In genomic region chr3:27360113-27361078, GRCh38 we compare ENCODE assay signal across 1 cellular context.
TF ChIP-seq lines count a peak whose summit lies in the region.

No MANE protein-coding gene starts in this region.

TF ChIP-seq in HepG2, 621 proteins besides CTCF, POLR2A, EP300 and RAD21 (continued from another document and continues in another):
- peak; percentile 76; the same call in 1 of the 2 replicates for TF ChIP-seq ARID4A (CRISPR knock-in tag; IDR thresholded peaks at IDR 0.05; ENCODE audit: borderline replicate concordance)
- TF ChIP-seq, protein P1, sequence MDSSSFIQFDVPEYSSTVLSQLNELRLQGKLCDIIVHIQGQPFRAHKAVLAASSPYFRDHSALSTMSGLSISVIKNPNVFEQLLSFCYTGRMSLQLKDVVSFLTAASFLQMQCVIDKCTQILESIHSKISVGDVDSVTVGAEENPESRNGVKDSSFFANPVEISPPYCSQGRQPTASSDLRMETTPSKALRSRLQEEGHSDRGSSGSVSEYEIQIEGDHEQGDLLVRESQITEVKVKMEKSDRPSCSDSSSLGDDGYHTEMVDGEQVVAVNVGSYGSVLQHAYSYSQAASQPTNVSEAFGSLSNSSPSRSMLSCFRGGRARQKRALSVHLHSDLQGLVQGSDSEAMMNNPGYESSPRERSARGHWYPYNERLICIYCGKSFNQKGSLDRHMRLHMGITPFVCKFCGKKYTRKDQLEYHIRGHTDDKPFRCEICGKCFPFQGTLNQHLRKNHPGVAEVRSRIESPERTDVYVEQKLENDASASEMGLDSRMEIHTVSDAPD (CRISPR knock-in tag; IDR thresholded peaks at IDR 0.05) = peak; percentile 82; the same call in 1 of the 2 replicates
- TF ChIP-seq, protein P2, sequence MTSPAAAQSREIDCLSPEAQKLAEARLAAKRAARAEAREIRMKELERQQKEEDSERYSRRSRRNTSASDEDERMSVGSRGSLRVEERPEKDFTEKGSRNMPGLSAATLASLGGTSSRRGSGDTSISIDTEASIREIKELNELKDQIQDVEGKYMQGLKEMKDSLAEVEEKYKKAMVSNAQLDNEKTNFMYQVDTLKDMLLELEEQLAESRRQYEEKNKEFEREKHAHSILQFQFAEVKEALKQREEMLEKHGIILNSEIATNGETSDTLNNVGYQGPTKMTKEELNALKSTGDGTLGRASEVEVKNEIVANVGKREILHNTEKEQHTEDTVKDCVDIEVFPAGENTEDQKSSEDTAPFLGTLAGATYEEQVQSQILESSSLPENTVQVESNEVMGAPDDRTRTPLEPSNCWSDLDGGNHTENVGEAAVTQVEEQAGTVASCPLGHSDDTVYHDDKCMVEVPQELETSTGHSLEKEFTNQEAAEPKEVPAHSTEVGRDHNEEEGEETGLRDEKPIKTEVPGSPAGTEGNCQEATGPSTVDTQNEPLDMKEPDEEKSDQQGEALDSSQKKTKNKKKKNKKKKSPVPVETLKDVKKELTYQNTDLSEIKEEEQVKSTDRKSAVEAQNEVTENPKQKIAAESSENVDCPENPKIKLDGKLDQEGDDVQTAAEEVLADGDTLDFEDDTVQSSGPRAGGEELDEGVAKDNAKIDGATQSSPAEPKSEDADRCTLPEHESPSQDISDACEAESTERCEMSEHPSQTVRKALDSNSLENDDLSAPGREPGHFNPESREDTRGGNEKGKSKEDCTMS (CRISPR knock-in tag; conservative IDR thresholded peaks at IDR 0.05) = no peak
- no peak for TF ChIP-seq ZNF333 (CRISPR knock-in tag; IDR thresholded peaks at IDR 0.05; ENCODE audit: borderline replicate concordance)
- TF ChIP-seq, protein P3, sequence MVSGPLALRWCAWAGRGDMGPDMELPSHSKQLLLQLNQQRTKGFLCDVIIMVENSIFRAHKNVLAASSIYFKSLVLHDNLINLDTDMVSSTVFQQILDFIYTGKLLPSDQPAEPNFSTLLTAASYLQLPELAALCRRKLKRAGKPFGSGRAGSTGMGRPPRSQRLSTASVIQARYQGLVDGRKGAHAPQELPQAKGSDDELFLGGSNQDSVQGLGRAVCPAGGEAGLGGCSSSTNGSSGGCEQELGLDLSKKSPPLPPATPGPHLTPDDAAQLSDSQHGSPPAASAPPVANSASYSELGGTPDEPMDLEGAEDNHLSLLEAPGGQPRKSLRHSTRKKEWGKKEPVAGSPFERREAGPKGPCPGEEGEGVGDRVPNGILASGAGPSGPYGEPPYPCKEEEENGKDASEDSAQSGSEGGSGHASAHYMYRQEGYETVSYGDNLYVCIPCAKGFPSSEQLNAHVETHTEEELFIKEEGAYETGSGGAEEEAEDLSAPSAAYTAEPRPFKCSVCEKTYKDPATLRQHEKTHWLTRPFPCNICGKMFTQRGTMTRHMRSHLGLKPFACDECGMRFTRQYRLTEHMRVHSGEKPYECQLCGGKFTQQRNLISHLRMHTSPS (CRISPR knock-in tag; IDR thresholded peaks at IDR 0.05; ENCODE audit: low read depth) = peak; percentile 75; the same call in 1 of the 2 replicates
- 0 out of 2 replicates have a peak, but pooled peaks have one; percentile 53 for TF ChIP-seq KLF12 (CRISPR knock-in tag; IDR thresholded peaks at IDR 0.05; ENCODE audit: borderline replicate concordance)
- no peak for TF ChIP-seq ZNF138 (CRISPR knock-in tag; IDR thresholded peaks at IDR 0.05; ENCODE audit: low read depth)
- TF ChIP-seq FOSL1 (CRISPR knock-in tag; IDR thresholded peaks at IDR 0.05; ENCODE audit: borderline replicate concordance) = peak; percentile 73; the same call in 1 of the 2 replicates
- peak; percentile 90 for TF ChIP-seq KDM1A (CRISPR knock-in tag; IDR thresholded peaks at IDR 0.05)
- TF ChIP-seq PPARG (CRISPR knock-in tag; conservative IDR thresholded peaks at IDR 0.05) = peak; percentile 99
- peak; percentile 95 for TF ChIP-seq ETV5 (CRISPR knock-in tag; IDR thresholded peaks at IDR 0.05; ENCODE audit: borderline replicate concordance)
- no peak for TF ChIP-seq IKZF1 (IDR thresholded peaks at IDR 0.05)
- peak; percentile 98 for TF ChIP-seq REPIN1 (CRISPR knock-in tag; IDR thresholded peaks at IDR 0.05; ENCODE audit: borderline replicate concordance, low read depth)
- TF ChIP-seq THAP11 (CRISPR knock-in tag; IDR thresholded peaks at IDR 0.05) = peak; percentile 83
- TF ChIP-seq RFX1 (IDR thresholded peaks at IDR 0.05) = no peak
- TF ChIP-seq MXI1 (IDR thresholded peaks at IDR 0.05; ENCODE audit: borderline replicate concordance, low read depth, low read length) = no peak; the same call in 2 of the 3 replicates
- TF ChIP-seq NR2F1 (CRISPR knock-in tag; IDR thresholded peaks at IDR 0.05) = peak; percentile 97 to 98
- TF ChIP-seq, protein P4, sequence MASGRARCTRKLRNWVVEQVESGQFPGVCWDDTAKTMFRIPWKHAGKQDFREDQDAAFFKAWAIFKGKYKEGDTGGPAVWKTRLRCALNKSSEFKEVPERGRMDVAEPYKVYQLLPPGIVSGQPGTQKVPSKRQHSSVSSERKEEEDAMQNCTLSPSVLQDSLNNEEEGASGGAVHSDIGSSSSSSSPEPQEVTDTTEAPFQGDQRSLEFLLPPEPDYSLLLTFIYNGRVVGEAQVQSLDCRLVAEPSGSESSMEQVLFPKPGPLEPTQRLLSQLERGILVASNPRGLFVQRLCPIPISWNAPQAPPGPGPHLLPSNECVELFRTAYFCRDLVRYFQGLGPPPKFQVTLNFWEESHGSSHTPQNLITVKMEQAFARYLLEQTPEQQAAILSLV (CRISPR knock-in tag; IDR thresholded peaks at IDR 0.05; ENCODE audit: borderline replicate concordance) = peak; percentile 60; the same call in 1 of the 2 replicates
- TF ChIP-seq CREM (IDR thresholded peaks at IDR 0.05) = peak; percentile 97
- no peak for TF ChIP-seq CREM (CRISPR knock-in tag; IDR thresholded peaks at IDR 0.05)
- TF ChIP-seq, protein P5, sequence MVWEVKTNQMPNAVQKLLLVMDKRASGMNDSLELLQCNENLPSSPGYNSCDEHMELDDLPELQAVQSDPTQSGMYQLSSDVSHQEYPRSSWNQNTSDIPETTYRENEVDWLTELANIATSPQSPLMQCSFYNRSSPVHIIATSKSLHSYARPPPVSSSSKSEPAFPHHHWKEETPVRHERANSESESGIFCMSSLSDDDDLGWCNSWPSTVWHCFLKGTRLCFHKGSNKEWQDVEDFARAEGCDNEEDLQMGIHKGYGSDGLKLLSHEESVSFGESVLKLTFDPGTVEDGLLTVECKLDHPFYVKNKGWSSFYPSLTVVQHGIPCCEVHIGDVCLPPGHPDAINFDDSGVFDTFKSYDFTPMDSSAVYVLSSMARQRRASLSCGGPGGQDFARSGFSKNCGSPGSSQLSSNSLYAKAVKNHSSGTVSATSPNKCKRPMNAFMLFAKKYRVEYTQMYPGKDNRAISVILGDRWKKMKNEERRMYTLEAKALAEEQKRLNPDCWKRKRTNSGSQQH (CRISPR knock-in tag; IDR thresholded peaks at IDR 0.05; ENCODE audit: low read depth) = peak; percentile 99
- TF ChIP-seq TARDBP (CRISPR knock-in tag; IDR thresholded peaks at IDR 0.05) = peak; percentile 97
- TF ChIP-seq NFE2L2 (IDR thresholded peaks at IDR 0.05; ENCODE audit: low read length) = peak; percentile 35; the same call in 1 of the 2 replicates
- peak; percentile 97 for TF ChIP-seq MED13 (CRISPR knock-in tag; IDR thresholded peaks at IDR 0.05)
- no peak for TF ChIP-seq ZNF282 (IDR thresholded peaks at IDR 0.05; ENCODE audit: partially characterized antibody)
- TF ChIP-seq ZNF430 (CRISPR knock-in tag; IDR thresholded peaks at IDR 0.05) = 0 out of 2 replicates have a peak, but pooled peaks have one; percentile 56
- TF ChIP-seq HMGXB4 (CRISPR knock-in tag; IDR thresholded peaks at IDR 0.05; ENCODE audit: borderline replicate concordance in 1 of 2, low read depth in 1 of 2) = peak in 1 of 2 experiments; percentile 57; a peak in 1 of 4 replicates
- TF ChIP-seq, protein P6, sequence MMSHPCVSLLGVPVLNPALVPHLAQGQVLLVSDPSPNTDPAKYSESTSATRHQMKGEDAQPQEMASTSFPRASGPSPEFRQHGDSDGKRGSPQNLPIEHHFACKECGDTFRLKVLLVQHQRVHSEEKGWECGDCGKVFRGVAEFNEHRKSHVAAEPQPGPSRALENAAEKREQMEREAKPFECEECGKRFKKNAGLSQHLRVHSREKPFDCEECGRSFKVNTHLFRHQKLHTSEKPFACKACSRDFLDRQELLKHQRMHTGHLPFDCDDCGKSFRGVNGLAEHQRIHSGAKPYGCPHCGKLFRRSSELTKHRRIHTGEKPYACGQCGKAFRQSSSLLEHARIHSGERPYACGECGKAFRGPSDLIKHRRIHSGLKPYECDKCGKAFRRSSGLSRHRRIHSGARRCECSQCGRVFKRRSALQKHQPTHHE (CRISPR knock-in tag; IDR thresholded peaks at IDR 0.05; ENCODE audit: borderline replicate concordance) = no peak; the same call in 1 of the 2 replicates
- peak; percentile 77 for TF ChIP-seq ARNTL (CRISPR knock-in tag; IDR thresholded peaks at IDR 0.05)
- no peak for TF ChIP-seq RORA (CRISPR knock-in tag; IDR thresholded peaks at IDR 0.05)
- TF ChIP-seq MATR3 (CRISPR knock-in tag; IDR thresholded peaks at IDR 0.05) = no peak
- no peak; the same call in 1 of the 2 replicates for TF ChIP-seq ZNF567 (CRISPR knock-in tag; IDR thresholded peaks at IDR 0.05; ENCODE audit: borderline replicate concordance)
- TF ChIP-seq, protein P7, sequence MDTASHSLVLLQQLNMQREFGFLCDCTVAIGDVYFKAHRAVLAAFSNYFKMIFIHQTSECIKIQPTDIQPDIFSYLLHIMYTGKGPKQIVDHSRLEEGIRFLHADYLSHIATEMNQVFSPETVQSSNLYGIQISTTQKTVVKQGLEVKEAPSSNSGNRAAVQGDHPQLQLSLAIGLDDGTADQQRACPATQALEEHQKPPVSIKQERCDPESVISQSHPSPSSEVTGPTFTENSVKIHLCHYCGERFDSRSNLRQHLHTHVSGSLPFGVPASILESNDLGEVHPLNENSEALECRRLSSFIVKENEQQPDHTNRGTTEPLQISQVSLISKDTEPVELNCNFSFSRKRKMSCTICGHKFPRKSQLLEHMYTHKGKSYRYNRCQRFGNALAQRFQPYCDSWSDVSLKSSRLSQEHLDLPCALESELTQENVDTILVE (CRISPR knock-in tag; IDR thresholded peaks at IDR 0.05) = peak; percentile 92
- TF ChIP-seq ZKSCAN1 (IDR thresholded peaks at IDR 0.05; ENCODE audit: low read length) = peak; percentile 35; the same call in 1 of the 2 replicates
- TF ChIP-seq PAF1 (CRISPR knock-in tag; IDR thresholded peaks at IDR 0.05) = no peak
- TF ChIP-seq TFE3 (CRISPR knock-in tag; IDR thresholded peaks at IDR 0.05) = peak; percentile 92
- TF ChIP-seq ARID3A (IDR thresholded peaks at IDR 0.05; ENCODE audit: low read depth, low read length) = peak; percentile 99
- peak; percentile 45 for TF ChIP-seq GABPB1 (CRISPR knock-in tag; IDR thresholded peaks at IDR 0.05)
- TF ChIP-seq AKAP8 (CRISPR knock-in tag; IDR thresholded peaks at IDR 0.05) = peak; percentile 80; the same call in 1 of the 2 replicates
- TF ChIP-seq ZNF274 (CRISPR knock-in tag; IDR thresholded peaks at IDR 0.05) = no peak
